9 cellular contexts compared by ENCODE assay signal in genomic region chr11:123740787-123741158, GRCh38. TPM values are rescaled to one million over a fixed set of nuclear protein-coding genes. Genes with fewer than 3 reads are reported as not detected.
DNase-seq lines count a peak whose midpoint lies in the region; ATAC-seq and TF ChIP-seq lines count a peak whose summit lies in the region.
"Had no signal": no experiment of that assay in that cellular context is flagged by ENCODE, and none has a peak within 500 bp of the region (broad histone marks: within the 10 kb centered on the region; RNA-seq: fewer than 3 reads in every experiment).

No MANE protein-coding gene starts in this region.

- no peak for TF ChIP-seq POLR2A in NB4 (IDR thresholded peaks at IDR 0.05; ENCODE audit: extremely low read depth, insufficient read length)

- peak overlapping the region; percentile 89 for H3K4me3 Mint-ChIP-seq in stimulated activated naive CD8-positive, alpha-beta T cell treated with anti-CD3 and anti-CD28 coated beads, Interleukin-15, Interleukin-2, amounts not matched to agents 100 ng/mL and 50 ng/mL, for 24 hours
- peak overlapping the region; percentile 90 to 99 (median 96) for H3K4me3 Mint-ChIP-seq in naive thymus-derived CD8-positive, alpha-beta T cell

- H3K27ac Mint-ChIP-seq in stimulated activated naive CD8-positive, alpha-beta T cell treated with anti-CD3 and anti-CD28 coated beads, Interleukin-15, Interleukin-2, amounts not matched to agents 100 ng/mL and 50 ng/mL, for 24 hours: peak overlapping the region; percentile 90
- H3K27ac Mint-ChIP-seq in naive thymus-derived CD8-positive, alpha-beta T cell: peak overlapping the region; percentile 91 to 97 (median 94)

- peak overlapping the region; percentile 97 for H3K4me3 ChIP-seq in NB4 (ENCODE audit: low read depth, low read length)
- peak overlapping the region; percentile 63 for H3K4me3 ChIP-seq in ectodermal cell (ENCODE audit: insufficient read depth, low read depth, low read length)

- no peaks in the 10 kb centered on the region for H3K27me3 Mint-ChIP-seq in stimulated activated naive CD8-positive, alpha-beta T cell treated with anti-CD3 and anti-CD28 coated beads, Interleukin-15, Interleukin-2, amounts not matched to agents 100 ng/mL and 50 ng/mL, for 24 hours
- peaks cover 0 to 2% (median 0%) of the 10 kb centered on the region in 5 donors for H3K27me3 Mint-ChIP-seq in naive thymus-derived CD8-positive, alpha-beta T cell

- no peaks in the 10 kb centered on the region for H3K9me3 Mint-ChIP-seq in stimulated activated naive CD8-positive, alpha-beta T cell treated with anti-CD3 and anti-CD28 coated beads, Interleukin-15, Interleukin-2, amounts not matched to agents 100 ng/mL and 50 ng/mL, for 24 hours
- H3K9me3 Mint-ChIP-seq in naive thymus-derived CD8-positive, alpha-beta T cell: no peaks in the 10 kb centered on the region

- POLR2A ChIA-PET in naive thymus-derived CD8-positive, alpha-beta T cell (lab: Charles Lee): interaction anchor here (1.0 kb wide), 1 partner anchor 33 kb away, joined by 3 read pairs; no protein-coding TSS in a partner anchor

- DNase-seq in stimulated activated naive CD8-positive, alpha-beta T cell treated with anti-CD3 and anti-CD28 coated beads, Interleukin-15, Interleukin-2, amounts not matched to agents 100 U/mL and 50 U/mL, for 24 hours: no peak
- DNase-seq in NB4 (ENCODE audit: low read depth) (no peak), KG1 (lab: John Stamatoyannopoulos, UW) (no peak), COLO668 (lab: John Stamatoyannopoulos, UW; ENCODE audit: unreplicated experiment) (no peak), left lobe of liver (ENCODE audit: low spot score) (no peak)
- DNase-seq in naive thymus-derived CD8-positive, alpha-beta T cell: no peak

- H3K4me1 ChIP-seq in ectodermal cell (ENCODE audit: control insufficient read depth, insufficient read depth, low read length): peaks cover 12% of the 10 kb centered on the region

- no peaks in the 10 kb centered on the region for H3K27me3 ChIP-seq in ectodermal cell (ENCODE audit: control insufficient read depth, insufficient read depth, low read length, poor library complexity, severe bottlenecking)

- peaks cover 33% of the 10 kb centered on the region for H3K36me3 ChIP-seq in ectodermal cell (ENCODE audit: control insufficient read depth, insufficient read depth, low read length)

- no peak overlapping the region for H3K27ac ChIP-seq in ectodermal cell (ENCODE audit: insufficient read depth, low read depth, low read length, poor library complexity, severe bottlenecking)

- TF ChIP-seq CTCF in NB4 (IDR thresholded peaks at IDR 0.05; ENCODE audit: low read depth, low read length): no peak

- WGBS in ectodermal cell, 2 experiments: 1 to 2% methylated on average over 6 of the region's 6 CpGs

- ATAC-seq in stimulated activated naive CD8-positive, alpha-beta T cell treated with anti-CD3 and anti-CD28 coated beads, Interleukin-15, Interleukin-2, amounts not matched to agents 100 U/mL and 50 U/mL, for 24 hours: no peak
- no peak for ATAC-seq in naive thymus-derived CD8-positive, alpha-beta T cell
- no peak for ATAC-seq in left lobe of liver

- no peaks in the 10 kb centered on the region for H3K9me3 ChIP-seq in ectodermal cell (ENCODE audit: control insufficient read depth, low read length)

- H3K36me3 Mint-ChIP-seq in stimulated activated naive CD8-positive, alpha-beta T cell treated with anti-CD3 and anti-CD28 coated beads, Interleukin-15, Interleukin-2, amounts not matched to agents 100 ng/mL and 50 ng/mL, for 24 hours (ENCODE audit: low read depth): peaks cover 21% of the 10 kb centered on the region
- H3K36me3 Mint-ChIP-seq in naive thymus-derived CD8-positive, alpha-beta T cell: peaks cover 0 to 20% (median 7%) of the 10 kb centered on the region in 3 donors

- H3K4me1 Mint-ChIP-seq in stimulated activated naive CD8-positive, alpha-beta T cell treated with anti-CD3 and anti-CD28 coated beads, Interleukin-15, Interleukin-2, amounts not matched to agents 100 ng/mL and 50 ng/mL, for 24 hours (ENCODE audit: low read depth): peaks cover 39% of the 10 kb centered on the region
- H3K4me1 Mint-ChIP-seq in naive thymus-derived CD8-positive, alpha-beta T cell: peaks cover 25 to 50% (median 43%) of the 10 kb centered on the region in 4 donors

RNA-seq across cellular contexts. Expression of gene ZNF202, which starts 0.7 kb away (rescaled TPM):
- polyA plus RNA-seq in ectodermal cell (2013, experiment 1 of 4): 22.7 TPM
- polyA plus RNA-seq in ectodermal cell (2013, experiment 2 of 4): 22.9 TPM
- 14.3 TPM for polyA plus RNA-seq in ectodermal cell (2013, experiment 3 of 4)
- polyA plus RNA-seq in ectodermal cell (2013, experiment 4 of 4): 15.6 TPM
- 10 to 100 TPM; 27.0 to 30.4 TPM for total RNA-seq in naive thymus-derived CD8-positive, alpha-beta T cell
- polyA plus RNA-seq in naive thymus-derived CD8-positive, alpha-beta T cell: 10 to 100 TPM in 1 of 3 donors, 1 to 10 TPM in 2; 5.3 to 13.2 (median 6.6) TPM
- 3.4 TPM for total RNA-seq in left lobe of liver

RNA-seq across cellular contexts. Expression of gene OR6X1, which starts 13.5 kb away (rescaled TPM):
- not detected for polyA plus RNA-seq in ectodermal cell (2013, experiment 1 of 4)
- polyA plus RNA-seq in ectodermal cell (2013, experiment 2 of 4): not detected
- not detected for polyA plus RNA-seq in ectodermal cell (2013, experiment 3 of 4)
- polyA plus RNA-seq in ectodermal cell (2013, experiment 4 of 4): not detected
- total RNA-seq in naive thymus-derived CD8-positive, alpha-beta T cell: not detected
- polyA plus RNA-seq in naive thymus-derived CD8-positive, alpha-beta T cell: not detected
- not detected for total RNA-seq in left lobe of liver
- total RNA-seq: glomerular endothelial cell had no signal
